8 cellular contexts compared by ENCODE assay signal in genomic region chr16:86519649-86520316, GRCh38. TPM values are rescaled to one million over a fixed set of nuclear protein-coding genes. Genes with fewer than 3 reads are reported as not detected.
DNase-seq lines count a peak whose midpoint lies in the region; ATAC-seq and TF ChIP-seq lines count a peak whose summit lies in the region.

No MANE protein-coding gene starts in this region.

- no TSS peak for BruUV-seq in PC-3 (replicated peaks; lab: Mats Ljungman, UMichigan)

- no peaks in the 10 kb centered on the region for H3K9me3 Mint-ChIP-seq in activated T-helper 2 cell treated with anti-CD3 and anti-CD28 coated beads, Interferon-gamma antibody, Interleukin-2, Interleukin-4, amounts not matched to agents 10 μg/mL and 5 μg/mL and 100 μg/mL, durations not matched to agents 14 hours and 24 hours and 36 hours

- POLR2A ChIA-PET in PC-3 (lab: Charles Lee; ENCODE audit: unreplicated experiment) = no interaction called here

- in situ Hi-C loops in ACHN (cut with HindIII; ENCODE audit: low pct_ligation_motif_present, low pct_unique_long_range_greater_than_20kb, low sequenced_read_pairs) = no loop called here

- H3K4me1 Mint-ChIP-seq in activated T-helper 2 cell treated with anti-CD3 and anti-CD28 coated beads, Interferon-gamma antibody, Interleukin-2, Interleukin-4, amounts not matched to agents 10 μg/mL and 5 μg/mL and 100 μg/mL, durations not matched to agents 14 hours and 24 hours and 36 hours (ENCODE audit: low read depth) = no peaks in the 10 kb centered on the region

- peak; percentile 60 for DNase-seq in ACHN
- DNase-seq in PC-3 = peak; percentile 65
- peak; percentile 39 for DNase-seq in activated T-helper 2 cell treated with anti-CD3 and anti-CD28 coated beads, Interferon-gamma antibody, Interleukin-2, Interleukin-4, amounts not matched to agents 10 μg/mL and 5 μg/mL and 100 μg/mL, durations not matched to agents 14 hours and 24 hours and 36 hours (ENCODE audit: low spot score)
- DNase-seq in fibroblast of the aortic adventitia (ENCODE audit: low read depth) = peak; percentile 70
- peak; percentile 24 to 71 (median 60) for DNase-seq in ovary
- DNase-seq in upper lobe of right lung = peak; percentile 78

- H3K9ac ChIP-seq in PC-3 (ENCODE audit: low read length) = no peak overlapping the region

- no peaks in the 10 kb centered on the region for H4K20me1 ChIP-seq in PC-3 (ENCODE audit: low read length)

- no peaks in the 10 kb centered on the region for H3K9me2 ChIP-seq in PC-3 (replicated peaks; ENCODE audit: low read length)

- peaks cover 38% of the 10 kb centered on the region for H3K27me3 Mint-ChIP-seq in activated T-helper 2 cell treated with anti-CD3 and anti-CD28 coated beads, Interferon-gamma antibody, Interleukin-2, Interleukin-4, amounts not matched to agents 10 μg/mL and 5 μg/mL and 100 μg/mL, durations not matched to agents 14 hours and 24 hours and 36 hours (ENCODE audit: low read depth)

- H3K4me3 ChIP-seq in GM12875 (ENCODE audit: low read depth, low read length) (no peak overlapping the region), PC-3 (ENCODE audit: low read length) (peak overlapping the region; percentile 44; the same call in 1 of the 2 replicates), fibroblast of the aortic adventitia (ENCODE audit: low read depth, low read length) (peak overlapping the region; percentile 50), ovary (no peak overlapping the region), upper lobe of right lung (peak overlapping the region; percentile 28)

- H3K4me2 ChIP-seq in PC-3 (ENCODE audit: low read length) = peak overlapping the region; percentile 59

- H3F3A ChIP-seq in PC-3 (ENCODE audit: low read length, unreplicated experiment) = no peaks in the 10 kb centered on the region

- H3K36me3 ChIP-seq in PC-3 (ENCODE audit: low read depth, low read length) (no peaks in the 10 kb centered on the region), ovary (no peaks in the 10 kb centered on the region), upper lobe of right lung (no peaks in the 10 kb centered on the region)

- no peak overlapping the region for H3K4me3 Mint-ChIP-seq in activated T-helper 2 cell treated with anti-CD3 and anti-CD28 coated beads, Interferon-gamma antibody, Interleukin-2, Interleukin-4, amounts not matched to agents 10 μg/mL and 5 μg/mL and 100 μg/mL, durations not matched to agents 14 hours and 24 hours and 36 hours (ENCODE audit: low read depth)

- H3K79me2 ChIP-seq in PC-3 (ENCODE audit: low read length) = no peaks in the 10 kb centered on the region

- 16 to 17% (median 16%) methylated on average over 21 to 31 of the region's 31 CpGs for WGBS in ovary, 3 donors

- intact Hi-C loops in PC-3 (cut with micrococcal nuclease) (loop anchor here (1.0 to 2.0 kb wide), 2 partner anchors 447 to 699 kb away; no protein-coding TSS in a partner anchor), ovary (cut with DNase I) (loop anchor here (2.0 to 10.0 kb wide), 3 partner anchors 447 to 699 kb away; no protein-coding TSS in a partner anchor), upper lobe of right lung (cut with DNase I) (loop anchor here (5.0 to 10.0 kb wide), 4 partner anchors 175 to 695 kb away; no protein-coding TSS in a partner anchor)
- intact Hi-C loops in activated T-helper 2 cell treated with anti-CD3 and anti-CD28 coated beads, Interferon-gamma antibody, Interleukin-2, Interleukin-4, amounts not matched to agents 10 μg/mL and 5 μg/mL and 100 μg/mL, durations not matched to agents 14 hours and 24 hours and 36 hours (cut with micrococcal nuclease) = loop anchor here (2.0 to 10.0 kb wide), 2 partner anchors 179 to 445 kb away; no protein-coding TSS in a partner anchor

- H3K9me3 ChIP-seq in PC-3 (ENCODE audit: low read length) (no peaks in the 10 kb centered on the region), ovary (no peaks in the 10 kb centered on the region), upper lobe of right lung (no peaks in the 10 kb centered on the region)

- H2AFZ ChIP-seq in PC-3 (ENCODE audit: low read length) = peak overlapping the region; percentile 45; the same call in 1 of the 2 replicates

- H3K27me3 ChIP-seq in PC-3 (ENCODE audit: low read length) (peaks cover 40% of the 10 kb centered on the region), ovary (no peaks in the 10 kb centered on the region), upper lobe of right lung (peaks cover 59% of the 10 kb centered on the region)

- H3K27ac ChIP-seq in PC-3 (ENCODE audit: low read length) (no peak overlapping the region), ovary (no peak overlapping the region), upper lobe of right lung (peak overlapping the region; percentile 20)

- H3K27ac Mint-ChIP-seq in activated T-helper 2 cell treated with anti-CD3 and anti-CD28 coated beads, Interferon-gamma antibody, Interleukin-2, Interleukin-4, amounts not matched to agents 10 μg/mL and 5 μg/mL and 100 μg/mL, durations not matched to agents 14 hours and 24 hours and 36 hours = no peak overlapping the region

- H3K4me1 ChIP-seq in PC-3 (ENCODE audit: insufficient read depth, low read length) = 0 out of 2 replicates have a peak, but pooled peaks cover 6% of the 10 kb centered on the region
- peaks cover 2% of the 10 kb centered on the region for H3K4me1 ChIP-seq in ovary (ENCODE audit: insufficient read depth)
- no peaks in the 10 kb centered on the region for H3K4me1 ChIP-seq in upper lobe of right lung

- TF ChIP-seq CTCF in GM12875 (IDR thresholded peaks at IDR 0.05; ENCODE audit: borderline replicate concordance, insufficient read depth, low read depth, low read length) (peak; percentile 87), PC-3 (conservative IDR thresholded peaks at IDR 0.05; ENCODE audit: low read depth, low read length) (peak; percentile 80), fibroblast of the aortic adventitia (IDR thresholded peaks at IDR 0.05; ENCODE audit: insufficient read depth, low read length) (peak; percentile 83), ovary (IDR thresholded peaks at IDR 0.05) (peak; percentile 55 to 70 (median 61)), upper lobe of right lung (IDR thresholded peaks at IDR 0.05) (peak; percentile 94)

- no peak for TF ChIP-seq EP300 in ovary (IDR thresholded peaks at IDR 0.05)

- ATAC-seq in PC-3 (peak; percentile 56), upper lobe of right lung (peak; percentile 59), GM18861 (IDR thresholded peaks at IDR 0.05; ENCODE audit: unreplicated experiment) (no peak)

- CTCF ChIA-PET in PC-3 (lab: Charles Lee) = interaction anchor here (0.6 kb wide), 1 partner anchor 10 kb away, joined by 3 read pairs; no protein-coding TSS in a partner anchor

- H3K36me3 Mint-ChIP-seq in activated T-helper 2 cell treated with anti-CD3 and anti-CD28 coated beads, Interferon-gamma antibody, Interleukin-2, Interleukin-4, amounts not matched to agents 10 μg/mL and 5 μg/mL and 100 μg/mL, durations not matched to agents 14 hours and 24 hours and 36 hours (ENCODE audit: low read depth) = no peaks in the 10 kb centered on the region

- no peak for TF ChIP-seq POLR2A in ovary (IDR thresholded peaks at IDR 0.05)

RNA-seq across cellular contexts. Expression of gene FOXF1, which starts 9.5 kb away (rescaled TPM):
- total RNA-seq in PC-3 (2014; rRNA removed) (not detected in 2 replicates), fibroblast of the aortic adventitia (ENCODE audit: low replicate concordance) (1.6 and 3.0 TPM in 2 replicates), ovary (1 to 10 TPM in 2 of 7 donors, under 1 TPM in 5; 0.22 to 1.5 (median 0.45) TPM), upper lobe of right lung (46.4 TPM)
- total RNA-seq in activated T-helper 2 cell treated with anti-CD3 and anti-CD28 coated beads, Interferon-gamma antibody, Interleukin-2, Interleukin-4, amounts not matched to agents 10 μg/mL and 5 μg/mL and 100 μg/mL, durations not matched to agents 14 hours and 24 hours and 36 hours = not detected in 2 replicates
- polyA plus RNA-seq in ovary = under 1 TPM; 0.23 to 0.70 TPM

RNA-seq across cellular contexts. Expression of gene MTHFSD, which starts 35.3 kb away (rescaled TPM):
- 11.9 and 17.1 TPM in 2 replicates for total RNA-seq in PC-3 (2014; rRNA removed)
- total RNA-seq in activated T-helper 2 cell treated with anti-CD3 and anti-CD28 coated beads, Interferon-gamma antibody, Interleukin-2, Interleukin-4, amounts not matched to agents 10 μg/mL and 5 μg/mL and 100 μg/mL, durations not matched to agents 14 hours and 24 hours and 36 hours = 21.9 and 22.8 TPM in 2 replicates
- 5.7 and 15.9 TPM in 2 replicates for total RNA-seq in fibroblast of the aortic adventitia (ENCODE audit: low replicate concordance)
- 10 to 100 TPM; 12.4 to 24.9 (median 22.5) TPM for total RNA-seq in ovary
- 10 to 100 TPM; 11.0 to 16.5 TPM for polyA plus RNA-seq in ovary
- total RNA-seq in upper lobe of right lung = 18.7 TPM

RNA-seq across cellular contexts. Expression of gene FOXC2, which starts 46.8 kb away (rescaled TPM):
- total RNA-seq in PC-3 (2014; rRNA removed) (not detected in 2 replicates), fibroblast of the aortic adventitia (ENCODE audit: low replicate concordance) (5.2 TPM in 1 of 2 replicates, not detected in the other), ovary (1 to 10 TPM in 1 of 7 donors, under 1 TPM in 6; 0.10 to 1.3 (median 0.35) TPM), upper lobe of right lung (1.1 TPM)
- 0.07 TPM in 1 of 2 replicates, not detected in the other for total RNA-seq in activated T-helper 2 cell treated with anti-CD3 and anti-CD28 coated beads, Interferon-gamma antibody, Interleukin-2, Interleukin-4, amounts not matched to agents 10 μg/mL and 5 μg/mL and 100 μg/mL, durations not matched to agents 14 hours and 24 hours and 36 hours
- 1 to 10 TPM in 1 of 2 donors, under 1 TPM in 1; 0.47 to 2.5 TPM for polyA plus RNA-seq in ovary

RNA-seq across cellular contexts. Expression of gene FOXL1, which starts 58.6 kb away (rescaled TPM):
- 8.1 and 10.9 TPM in 2 replicates for total RNA-seq in PC-3 (2014; rRNA removed)
- 0.05 and 0.23 TPM in 2 replicates for total RNA-seq in activated T-helper 2 cell treated with anti-CD3 and anti-CD28 coated beads, Interferon-gamma antibody, Interleukin-2, Interleukin-4, amounts not matched to agents 10 μg/mL and 5 μg/mL and 100 μg/mL, durations not matched to agents 14 hours and 24 hours and 36 hours
- 0.90 and 5.8 TPM in 2 replicates for total RNA-seq in fibroblast of the aortic adventitia (ENCODE audit: low replicate concordance)
- under 1 TPM in 6 of 7 donors, not detected in 1; 0.10 to 0.51 (median 0.34) TPM for total RNA-seq in ovary
- 1 to 10 TPM in 1 of 2 donors, under 1 TPM in 1; 0.51 to 1.3 TPM for polyA plus RNA-seq in ovary
- 0.81 TPM for total RNA-seq in upper lobe of right lung

Comparison
In these comparisons a context has a peak if more than half of its experiments do, and no peak if none do; other contexts are left out.
1. H3K4me3 ChIP-seq: peak in PC-3 (single experiment), fibroblast of the aortic adventitia (single experiment) and upper lobe of right lung (single experiment); none in GM12875 (single experiment) and ovary (single experiment).
2. RNA of gene FOXF1, which starts 9.5 kb away (total RNA-seq): 46.4 TPM in upper lobe of right lung (single experiment); 1.6 to 3.0 TPM in fibroblast of the aortic adventitia, 0.22 to 1.5 TPM in ovary, not detected in PC-3 and not detected in activated T-helper 2 cell treated with anti-CD3 and anti-CD28 coated beads, Interferon-gamma antibody, Interleukin-2, Interleukin-4, amounts not matched to agents 10 μg/mL and 5 μg/mL and 100 μg/mL, durations not matched to agents 14 hours and 24 hours and 36 hours; every median in the first group is over 10 times any median in the second.
3. Peak in every context shown above with its lines, with median percentiles within 50 percentile points of each other: DNase-seq and CTCF ChIP-seq.